ENCODE assay signal across 15 cellular contexts in the genomic region with DNA sequence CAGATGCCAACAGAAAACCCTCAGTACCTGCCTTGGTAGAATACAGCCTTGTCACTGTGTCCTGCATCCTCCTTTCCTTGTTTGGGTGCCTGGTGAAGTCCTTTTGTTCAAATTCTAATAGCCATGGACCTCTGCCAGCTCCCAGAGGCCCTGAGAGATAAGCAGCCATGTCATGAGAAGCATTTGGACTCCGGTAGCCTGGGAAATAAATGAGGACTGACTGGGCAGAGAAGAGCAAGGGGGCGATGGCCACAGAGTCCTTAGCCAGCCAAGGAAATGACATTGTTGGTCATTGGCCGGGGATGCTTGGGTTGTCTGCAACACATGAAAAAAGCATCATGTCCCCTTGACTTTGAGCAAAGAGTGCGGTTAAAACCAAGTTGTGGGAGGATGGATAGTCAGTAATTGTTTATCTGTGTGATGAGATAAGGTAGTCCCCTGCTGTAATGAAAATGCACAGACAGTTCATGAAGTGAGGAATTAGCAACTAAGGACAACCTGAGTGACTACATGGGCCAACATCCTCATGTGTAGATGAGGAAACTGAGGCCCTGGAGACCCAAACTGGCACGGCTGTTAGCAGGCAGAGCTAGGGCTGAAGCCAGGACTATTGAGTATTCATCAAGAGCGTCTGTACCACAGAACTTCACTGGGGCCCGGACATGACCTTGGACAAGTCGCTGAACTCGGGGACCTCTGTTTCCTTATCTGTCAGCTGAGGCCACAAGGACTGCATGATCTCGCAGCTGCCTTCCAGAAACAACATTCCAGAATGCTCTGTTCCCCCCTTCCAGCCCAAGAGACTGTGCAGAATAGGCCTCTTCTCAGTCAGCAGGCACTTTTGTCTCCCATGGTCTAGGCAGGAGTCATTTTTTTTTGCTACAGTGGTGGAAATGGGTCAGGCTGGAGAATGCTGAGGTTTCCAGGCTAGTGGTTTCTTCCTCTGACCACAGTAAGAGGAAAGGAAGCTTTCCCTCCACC.
DNase-seq lines count a peak whose midpoint lies in the region; ATAC-seq, FAIRE-seq and TF ChIP-seq lines count a peak whose summit lies in the region.
"Had no signal": no experiment of that assay in that cellular context is flagged by ENCODE, and none has a peak within 500 bp of the region (broad histone marks: within the 10 kb centered on the region; RNA-seq: fewer than 3 reads in every experiment).

No MANE protein-coding gene starts in this region.

- 69 to 72% (median 71%) methylated on average over 10 of the region's 10 CpGs for WGBS in psoas muscle, 3 donors

- TF ChIP-seq POLR2A in GM12891 (IDR thresholded peaks at IDR 0.05; ENCODE audit: low read depth, low read length) = no peak

- TF ChIP-seq CTCF in left ventricle myocardium inferior (IDR thresholded peaks at IDR 0.05; ENCODE audit: borderline replicate concordance) (no peak), psoas muscle (IDR thresholded peaks at IDR 0.05) (no peak)

- ATAC-seq in psoas muscle = peak in 1 of 4 donors; percentile 41
- no peak for ATAC-seq in GM18909 (IDR thresholded peaks at IDR 0.05; ENCODE audit: poor library complexity, unreplicated experiment)

- intact Hi-C loops in left ventricle myocardium inferior (cut with micrococcal nuclease) (no loop called here), psoas muscle (cut with DNase I) (no loop called here)

- H3K27ac ChIP-seq in left ventricle myocardium inferior (replicated peaks) (peak overlapping the region; percentile 93), psoas muscle (peak overlapping the region; percentile 71)

- H3K4me3 ChIP-seq in Jurkat, Clone E6-1 (ENCODE audit: low read length) = no peak overlapping the region
- no peak overlapping the region for H3K4me3 ChIP-seq in left ventricle myocardium inferior
- no peak overlapping the region for H3K4me3 ChIP-seq in psoas muscle

- H3K9me3 ChIP-seq in left ventricle myocardium inferior (replicated peaks) (no peaks in the 10 kb centered on the region), psoas muscle (no peaks in the 10 kb centered on the region)

- no peak for FAIRE-seq in GM12891 (lab: Jason Lieb, UNC)

- peak; percentile 32 for DNase-seq in Jurkat, Clone E6-1 (ENCODE audit: low read depth, low spot score)
- DNase-seq in astrocyte of the hippocampus (ENCODE audit: low read depth, low spot score) = peak; percentile 71
- DNase-seq in left ventricle myocardium inferior = peak; percentile 66
- DNase-seq in psoas muscle = peak in 1 of 2 donors; percentile 19
- no peak for DNase-seq in GM12891 (ENCODE audit: insufficient read length, low spot score)
- no peak for DNase-seq in activated naive CD4-positive, alpha-beta T cell treated with anti-CD3 and anti-CD28 coated beads, Interleukin-2, amount 50 U/mL, for 16 hours
- DNase-seq in nucleus accumbens (lab: John Stamatoyannopoulos, UW) = no peak
- DNase-seq: activated CD4-positive, alpha-beta T cell treated with anti-CD3 and anti-CD28 coated beads for 1 hour; activated T-cell treated with anti-CD3 and anti-CD28 coated beads, Interleukin-2, amount 50 U/mL, for 1 hour; effector memory CD4-positive, alpha-beta T cell; glutamatergic neuron; KG1; NCI-H2081 treated with DMSO at 0.1 percent for 48 hours; occipital lobe had no signal

- H3K27me3 ChIP-seq in left ventricle myocardium inferior (ENCODE audit: low read depth) (no peaks in the 10 kb centered on the region), psoas muscle (ENCODE audit: insufficient read depth in 3 of 3, low read length in 2 of 3) (no peaks in the 10 kb centered on the region)

- H3K4me1 ChIP-seq in left ventricle myocardium inferior (peaks cover 82% of the 10 kb centered on the region), psoas muscle (peaks cover 23% of the 10 kb centered on the region)

- peaks cover 7% of the 10 kb centered on the region for H3K36me3 ChIP-seq in left ventricle myocardium inferior
- no peaks in the 10 kb centered on the region for H3K36me3 ChIP-seq in psoas muscle (ENCODE audit: insufficient read depth in 1 of 2, low read depth in 1 of 2)

TF ChIP-seq in GM12891, 5 proteins besides CTCF, POLR2A, EP300 and RAD21:
- no peak for TF ChIP-seq POLR2AphosphoS5 (IDR thresholded peaks at IDR 0.05; ENCODE audit: low read depth, low read length)
- no peak for TF ChIP-seq TAF1 (IDR thresholded peaks at IDR 0.05; ENCODE audit: low read depth, low read length)
- no peak for TF ChIP-seq SPI1 (IDR thresholded peaks at IDR 0.05; ENCODE audit: low read depth, low read length)
- TF ChIP-seq PAX5 (IDR thresholded peaks at IDR 0.05; ENCODE audit: insufficient read depth, low read length, severe bottlenecking) = no peak
- TF ChIP-seq POU2F2 (IDR thresholded peaks at IDR 0.05; ENCODE audit: low read depth, low read length) = no peak

Comparison
In these comparisons a context has a peak if more than half of its experiments do, and no peak if none do; other contexts are left out.
1. DNase-seq: peak in Jurkat, Clone E6-1 (single experiment), astrocyte of the hippocampus (single experiment) and left ventricle myocardium inferior (single experiment); none in GM12891 (single experiment), activated naive CD4-positive, alpha-beta T cell treated with anti-CD3 and anti-CD28 coated beads, Interleukin-2, amount 50 U/mL, for 16 hours (single experiment) and nucleus accumbens (0 of 56).